In the genomic region with DNA sequence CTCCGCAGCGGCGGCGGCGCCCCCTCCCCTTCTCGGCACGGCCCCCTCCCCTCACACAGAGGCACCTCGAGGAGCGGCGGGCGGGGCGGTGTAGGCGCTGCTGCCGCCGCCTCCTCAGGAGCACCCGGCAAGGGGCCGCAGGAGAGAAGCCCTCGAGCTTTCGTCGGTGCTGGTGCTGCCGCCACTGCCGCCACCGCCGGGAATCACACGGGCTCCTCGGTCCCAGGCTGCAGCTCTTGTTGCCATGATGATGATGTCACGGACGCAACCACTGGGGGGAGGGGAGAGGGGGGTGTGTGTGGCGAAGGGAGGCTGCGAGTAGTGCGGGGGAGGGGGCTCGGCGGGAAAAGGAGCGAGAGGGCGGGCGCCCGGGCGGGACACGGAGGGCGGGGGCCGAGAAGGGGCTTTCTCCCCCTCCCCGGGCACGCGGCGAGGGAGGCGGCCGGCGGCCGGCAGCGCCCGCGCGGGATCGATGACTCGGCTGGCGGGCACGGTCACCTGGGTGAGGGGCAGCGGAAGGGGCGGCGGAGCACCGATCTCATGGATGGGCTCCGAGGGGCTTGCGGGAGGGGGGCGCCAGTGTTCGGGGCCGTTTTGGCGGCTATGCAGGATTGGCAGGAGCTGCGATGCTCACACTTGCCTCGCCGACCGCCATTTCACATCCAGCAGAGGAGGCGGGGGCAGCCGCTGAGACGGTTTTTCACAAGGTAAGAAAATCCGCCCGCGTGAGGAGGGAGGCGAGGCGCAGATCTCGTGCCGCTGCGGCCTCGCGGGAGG, we compare ENCODE assay signal across 8 cellular contexts. TPM values are rescaled to one million over a fixed set of nuclear protein-coding genes. Genes with fewer than 3 reads are reported as not detected.
DNase-seq lines count a peak whose midpoint lies in the region; ATAC-seq and TF ChIP-seq lines count a peak whose summit lies in the region.

A gene with protein sequence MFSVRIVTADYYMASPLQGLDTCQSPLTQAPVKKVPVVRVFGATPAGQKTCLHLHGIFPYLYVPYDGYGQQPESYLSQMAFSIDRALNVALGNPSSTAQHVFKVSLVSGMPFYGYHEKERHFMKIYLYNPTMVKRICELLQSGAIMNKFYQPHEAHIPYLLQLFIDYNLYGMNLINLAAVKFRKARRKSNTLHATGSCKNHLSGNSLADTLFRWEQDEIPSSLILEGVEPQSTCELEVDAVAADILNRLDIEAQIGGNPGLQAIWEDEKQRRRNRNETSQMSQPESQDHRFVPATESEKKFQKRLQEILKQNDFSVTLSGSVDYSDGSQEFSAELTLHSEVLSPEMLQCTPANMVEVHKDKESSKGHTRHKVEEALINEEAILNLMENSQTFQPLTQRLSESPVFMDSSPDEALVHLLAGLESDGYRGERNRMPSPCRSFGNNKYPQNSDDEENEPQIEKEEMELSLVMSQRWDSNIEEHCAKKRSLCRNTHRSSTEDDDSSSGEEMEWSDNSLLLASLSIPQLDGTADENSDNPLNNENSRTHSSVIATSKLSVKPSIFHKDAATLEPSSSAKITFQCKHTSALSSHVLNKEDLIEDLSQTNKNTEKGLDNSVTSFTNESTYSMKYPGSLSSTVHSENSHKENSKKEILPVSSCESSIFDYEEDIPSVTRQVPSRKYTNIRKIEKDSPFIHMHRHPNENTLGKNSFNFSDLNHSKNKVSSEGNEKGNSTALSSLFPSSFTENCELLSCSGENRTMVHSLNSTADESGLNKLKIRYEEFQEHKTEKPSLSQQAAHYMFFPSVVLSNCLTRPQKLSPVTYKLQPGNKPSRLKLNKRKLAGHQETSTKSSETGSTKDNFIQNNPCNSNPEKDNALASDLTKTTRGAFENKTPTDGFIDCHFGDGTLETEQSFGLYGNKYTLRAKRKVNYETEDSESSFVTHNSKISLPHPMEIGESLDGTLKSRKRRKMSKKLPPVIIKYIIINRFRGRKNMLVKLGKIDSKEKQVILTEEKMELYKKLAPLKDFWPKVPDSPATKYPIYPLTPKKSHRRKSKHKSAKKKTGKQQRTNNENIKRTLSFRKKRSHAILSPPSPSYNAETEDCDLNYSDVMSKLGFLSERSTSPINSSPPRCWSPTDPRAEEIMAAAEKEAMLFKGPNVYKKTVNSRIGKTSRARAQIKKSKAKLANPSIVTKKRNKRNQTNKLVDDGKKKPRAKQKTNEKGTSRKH (N-terminal part only) (minus strand): TSS at position 260 of the 777 bp plus-strand sequence. CDS start 330 bp downstream, outside the sequence.

- no peaks in the 10 kb centered on the region for H3K27me3 ChIP-seq in smooth muscle cell (ENCODE audit: low read depth)

- H3K4me1 ChIP-seq in smooth muscle cell (ENCODE audit: low read depth), result peaks cover 39% of the 10 kb centered on the region

- peak; percentile 37 for ATAC-seq in HG03025 (IDR thresholded peaks at IDR 0.05; ENCODE audit: low FRiP score, unreplicated experiment)

- no peaks in the 10 kb centered on the region for H3K36me3 ChIP-seq in smooth muscle cell (ENCODE audit: low read depth)

- TF ChIP-seq CTCF in VCaP (conservative IDR thresholded peaks at IDR 0.05) (no peak), smooth muscle cell (IDR thresholded peaks at IDR 0.05; ENCODE audit: borderline replicate concordance, insufficient read depth, poor library complexity, severe bottlenecking) (no peak)

- H3K9ac ChIP-seq in smooth muscle cell (ENCODE audit: low read depth), result peak within 1 kb of the TSS; percentile 93

- 2% methylated on average over 21 of the region's 84 CpGs for WGBS in smooth muscle cell (ENCODE audit: low lambda C conversion rate)

- H3K4me3 ChIP-seq in smooth muscle cell, result peak within 1 kb of the TSS; percentile 84

- H3F3A ChIP-seq in smooth muscle cell (ENCODE audit: low read depth), result peaks cover 5% of the 10 kb centered on the region

- DNase-seq in NCI-H1436 (lab: John Stamatoyannopoulos, UW) (peak; percentile 93), NCI-H1436 treated with DMSO at 0.1 percent for 48 hours (lab: John Stamatoyannopoulos, UW) (no peak), NCI-H2171 (lab: John Stamatoyannopoulos, UW) (peak; percentile 99), T47D (ENCODE audit: low read depth in 1 of 2, low spot score in 1 of 2) (peak; percentile 46 to 91), iPS-NIHi11 (ENCODE audit: low spot score) (peak; percentile 82), smooth muscle cell (lab: John Stamatoyannopoulos, UW; ENCODE audit: unreplicated experiment) (peak; percentile 90)

- in situ Hi-C loops in T47D (cut with HindIII; ENCODE audit: low pct_unique_long_range_greater_than_20kb, low sequenced_read_pairs), result no loop called here

- H3K27ac ChIP-seq in VCaP (peak within 1 kb of the TSS; percentile 97), smooth muscle cell (ENCODE audit: low read depth) (peak within 1 kb of the TSS; percentile 91)

- no peaks in the 10 kb centered on the region for H3K9me3 ChIP-seq in smooth muscle cell (replicated peaks; ENCODE audit: low read depth)

- H3K4me2 ChIP-seq in smooth muscle cell, result peak within 1 kb of the TSS; percentile 83

- peak within 1 kb of the TSS; percentile 60 for H2AFZ ChIP-seq in smooth muscle cell (ENCODE audit: low read depth)

- H3K79me2 ChIP-seq in smooth muscle cell (ENCODE audit: low read depth), result peaks cover 67% of the 10 kb centered on the region

- H4K20me1 ChIP-seq in smooth muscle cell (ENCODE audit: low read depth), result peaks cover 30% of the 10 kb centered on the region

RNA-seq across cellular contexts. Expression of the gene that starts here (rescaled TPM):
- 19.2 and 19.8 TPM in 2 replicates for total RNA-seq in smooth muscle cell
- polyA plus RNA-seq in smooth muscle cell, result 6.9 and 9.8 TPM in 2 replicates
